Comparison of ENCODE assay signal across 1 cellular context in the genomic region with DNA sequence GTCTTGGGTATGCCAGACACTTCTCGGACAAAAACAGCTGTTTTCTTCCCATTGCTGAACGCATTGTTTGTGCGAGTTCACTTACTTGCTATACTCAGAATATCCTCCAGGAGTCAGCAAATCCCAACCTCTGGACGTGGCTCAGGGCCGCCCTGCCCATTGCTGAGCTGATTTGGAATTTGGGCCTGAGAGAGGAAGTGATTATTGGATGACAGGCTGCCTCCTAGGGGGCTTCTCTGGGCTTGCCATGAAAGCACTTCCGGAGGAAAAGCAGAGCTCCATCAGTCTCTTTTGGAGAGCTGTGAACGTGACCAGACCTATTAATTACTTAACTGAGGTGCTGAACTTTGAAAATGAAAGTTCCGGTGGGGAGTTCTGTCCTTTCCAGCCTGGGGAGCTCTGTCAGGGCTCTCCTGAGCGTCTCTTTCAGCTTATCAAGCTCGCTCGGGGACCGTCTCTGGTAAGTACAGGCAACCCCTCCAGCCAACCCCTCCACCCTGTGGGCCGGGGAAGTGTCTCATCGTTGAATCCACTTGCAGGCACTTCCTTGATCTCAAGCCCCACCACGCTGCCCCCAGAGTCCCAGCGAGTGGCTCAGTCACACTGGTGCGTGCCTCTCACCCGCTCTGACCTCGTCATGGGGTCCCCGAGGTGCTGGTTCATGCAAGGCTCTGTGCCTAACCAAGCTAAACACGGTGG.
TF ChIP-seq lines count a peak whose summit lies in the region.

No MANE protein-coding gene starts in this region.

TF ChIP-seq in GM12878, 131 proteins besides CTCF, POLR2A, EP300 and RAD21 (continued from another document):
- no peak for TF ChIP-seq ZBTB33 (IDR thresholded peaks at IDR 0.05)
- TF ChIP-seq IKZF2 (IDR thresholded peaks at IDR 0.05) = 0 out of 4 replicates have a peak, but pooled peaks of 1 of the 2 experiments have one; percentile 10
- no peak for TF ChIP-seq SMAD1 (IDR thresholded peaks at IDR 0.05; ENCODE audit: low read depth, partially characterized antibody)
- TF ChIP-seq CEBPB (IDR thresholded peaks at IDR 0.05; ENCODE audit: borderline replicate concordance in 1 of 2, low read depth in 2 of 2, low read length in 2 of 2) = no peak
- TF ChIP-seq TCF12 (IDR thresholded peaks at IDR 0.05; ENCODE audit: low read depth, low read length) = no peak
- TF ChIP-seq, protein P1, sequence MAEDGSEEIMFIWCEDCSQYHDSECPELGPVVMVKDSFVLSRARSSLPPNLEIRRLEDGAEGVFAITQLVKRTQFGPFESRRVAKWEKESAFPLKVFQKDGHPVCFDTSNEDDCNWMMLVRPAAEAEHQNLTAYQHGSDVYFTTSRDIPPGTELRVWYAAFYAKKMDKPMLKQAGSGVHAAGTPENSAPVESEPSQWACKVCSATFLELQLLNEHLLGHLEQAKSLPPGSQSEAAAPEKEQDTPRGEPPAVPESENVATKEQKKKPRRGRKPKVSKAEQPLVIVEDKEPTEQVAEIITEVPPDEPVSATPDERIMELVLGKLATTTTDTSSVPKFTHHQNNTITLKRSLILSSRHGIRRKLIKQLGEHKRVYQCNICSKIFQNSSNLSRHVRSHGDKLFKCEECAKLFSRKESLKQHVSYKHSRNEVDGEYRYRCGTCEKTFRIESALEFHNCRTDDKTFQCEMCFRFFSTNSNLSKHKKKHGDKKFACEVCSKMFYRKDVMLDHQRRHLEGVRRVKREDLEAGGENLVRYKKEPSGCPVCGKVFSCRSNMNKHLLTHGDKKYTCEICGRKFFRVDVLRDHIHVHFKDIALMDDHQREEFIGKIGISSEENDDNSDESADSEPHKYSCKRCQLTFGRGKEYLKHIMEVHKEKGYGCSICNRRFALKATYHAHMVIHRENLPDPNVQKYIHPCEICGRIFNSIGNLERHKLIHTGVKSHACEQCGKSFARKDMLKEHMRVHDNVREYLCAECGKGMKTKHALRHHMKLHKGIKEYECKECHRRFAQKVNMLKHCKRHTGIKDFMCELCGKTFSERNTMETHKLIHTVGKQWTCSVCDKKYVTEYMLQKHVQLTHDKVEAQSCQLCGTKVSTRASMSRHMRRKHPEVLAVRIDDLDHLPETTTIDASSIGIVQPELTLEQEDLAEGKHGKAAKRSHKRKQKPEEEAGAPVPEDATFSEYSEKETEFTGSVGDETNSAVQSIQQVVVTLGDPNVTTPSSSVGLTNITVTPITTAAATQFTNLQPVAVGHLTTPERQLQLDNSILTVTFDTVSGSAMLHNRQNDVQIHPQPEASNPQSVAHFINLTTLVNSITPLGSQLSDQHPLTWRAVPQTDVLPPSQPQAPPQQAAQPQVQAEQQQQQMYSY (CRISPR knock-in tag; IDR thresholded peaks at IDR 0.05) = no peak
- TF ChIP-seq SKIL (IDR thresholded peaks at IDR 0.05; ENCODE audit: low read depth, poor library complexity, severe bottlenecking) = no peak
- TF ChIP-seq ZNF207 (IDR thresholded peaks at IDR 0.05; ENCODE audit: borderline replicate concordance) = no peak
- no peak for TF ChIP-seq MYC (IDR thresholded peaks at IDR 0.05; ENCODE audit: insufficient read depth, insufficient read length, insufficient replicate concordance, low read length, severe bottlenecking)
- TF ChIP-seq RFX5 (IDR thresholded peaks at IDR 0.05; ENCODE audit: low read depth, low read length) = no peak
